1 cellular context compared by ENCODE assay signal in the genomic region with DNA sequence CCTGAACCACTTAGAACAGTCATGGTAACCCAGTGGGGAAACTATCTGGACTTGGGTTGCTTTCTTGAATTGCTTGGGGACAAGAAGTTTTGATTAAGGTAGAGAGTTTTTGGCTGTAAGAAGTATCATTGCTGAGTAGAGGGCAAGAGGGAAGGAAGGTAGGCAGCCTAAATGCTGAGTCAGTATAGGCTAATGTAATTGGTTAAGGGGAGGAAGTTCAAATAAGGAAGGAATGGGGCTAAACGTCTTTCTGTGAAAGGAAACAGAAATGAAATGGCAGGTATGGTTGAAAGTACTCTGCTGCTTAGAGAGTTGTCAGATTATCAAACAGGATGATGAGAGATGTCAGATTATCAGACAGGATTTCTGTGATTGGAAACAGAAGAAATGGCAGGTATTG.
A peak's percentile ranks its signal among the peaks of the same experiment; 100 is the strongest.
TF ChIP-seq lines count a peak whose summit lies in the region.

No MANE protein-coding gene starts in this region.

TF ChIP-seq in HepG2, 621 proteins besides CTCF, POLR2A, EP300 and RAD21:
- TF ChIP-seq FOXO1 (CRISPR knock-in tag; IDR thresholded peaks at IDR 0.05) (no peak), ZNF569 (CRISPR knock-in tag; IDR thresholded peaks at IDR 0.05; ENCODE audit: borderline replicate concordance) (no peak), HDAC2 (CRISPR knock-in tag; IDR thresholded peaks at IDR 0.05) (no peak), MAFF (IDR thresholded peaks at IDR 0.05; ENCODE audit: low read depth, low read length) (peak; percentile 72), MAFK (conservative IDR thresholded peaks at IDR 0.05 in 1 of 2, IDR thresholded peaks at IDR 0.05 in 1 of 2; ENCODE audit: low read length in 2 of 2) (peak; percentile 73 to 83)
